ENCODE assay signal across 7 cellular contexts in the genomic region with DNA sequence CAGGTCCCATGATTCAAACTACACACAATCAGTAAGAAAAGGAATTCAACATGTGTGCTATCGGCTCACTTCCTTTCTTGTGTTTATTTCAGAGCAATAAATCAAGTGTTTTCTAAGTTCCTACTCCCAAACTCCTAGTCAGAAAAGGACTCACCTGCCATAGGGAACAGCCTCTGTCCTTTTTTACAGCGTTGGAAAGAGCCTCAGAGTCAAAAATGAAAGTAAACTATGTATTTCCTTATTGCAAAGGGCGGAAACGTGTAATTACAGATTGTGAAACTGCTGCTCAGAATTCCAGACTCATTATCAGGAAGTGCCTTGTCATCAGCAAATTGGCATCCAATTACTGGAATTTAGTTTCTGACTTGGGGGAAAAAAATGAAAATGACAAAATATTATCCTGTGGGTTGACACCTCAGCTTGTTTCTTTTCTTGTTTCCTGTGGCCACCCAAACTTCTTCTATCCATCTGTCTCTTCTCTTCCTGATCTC. TPM values are rescaled to one million over a fixed set of nuclear protein-coding genes. Genes with fewer than 3 reads are reported as not detected.
DNase-seq lines count a peak whose midpoint lies in the region; ATAC-seq and TF ChIP-seq lines count a peak whose summit lies in the region.

A gene (minus strand): TSS at position 210 of the 491 bp plus-strand sequence. CDS start 49 bp downstream, at position 161.

- peaks cover 35 to 47% (median 43%) of the 10 kb centered on the region in 7 donors for H3K4me1 Mint-ChIP-seq in naive thymus-derived CD4-positive, alpha-beta T cell

- peaks cover 17% of the 10 kb centered on the region for H3K9me3 ChIP-seq in HUES64 (ENCODE audit: insufficient read depth, low read depth, low read length)
- no peaks in the 10 kb centered on the region for H3K9me3 ChIP-seq in SU-DHL-6 (ENCODE audit: insufficient read depth, low read length)
- H3K9me3 ChIP-seq in naive thymus-derived CD4-positive, alpha-beta T cell (ENCODE audit: control insufficient read depth in 2 of 3, low read length in 3 of 3), result peaks cover 0 to 2% (median 0%) of the 10 kb centered on the region in 3 experiments

- no peak within 1 kb of the TSS for H3K27ac ChIP-seq in HUES64 (ENCODE audit: low read depth, low read length)
- no peak within 1 kb of the TSS for H3K27ac ChIP-seq in SU-DHL-6 (ENCODE audit: low read depth, low read length)
- peak within 1 kb of the TSS; percentile 89 for H3K27ac ChIP-seq in naive thymus-derived CD4-positive, alpha-beta T cell (ENCODE audit: low read depth, low read length)

- no peaks in the 10 kb centered on the region for H4K20me1 ChIP-seq in SU-DHL-6 (ENCODE audit: low read depth, low read length)

- peaks cover 19 to 44% (median 24%) of the 10 kb centered on the region in 5 donors for H3K36me3 Mint-ChIP-seq in naive thymus-derived CD4-positive, alpha-beta T cell

- H3K4me1 ChIP-seq in HUES64 (ENCODE audit: insufficient read depth, low read length), result peaks cover 6% of the 10 kb centered on the region; the same call in 1 of the 2 replicates
- peaks cover 16 to 36% of the 10 kb centered on the region in 2 donors for H3K4me1 ChIP-seq in naive thymus-derived CD4-positive, alpha-beta T cell (ENCODE audit: control insufficient read depth in 2 of 2, insufficient read depth in 2 of 2, low read length in 2 of 2)

- no peaks in the 10 kb centered on the region for H3K79me2 ChIP-seq in SU-DHL-6 (ENCODE audit: insufficient read depth, low read length)

- no peaks in the 10 kb centered on the region for H3K27me3 ChIP-seq in HUES64 (ENCODE audit: insufficient read depth, low read length)
- H3K27me3 ChIP-seq in SU-DHL-6 (ENCODE audit: low read length), result no peaks in the 10 kb centered on the region
- no peaks in the 10 kb centered on the region for H3K27me3 ChIP-seq in naive thymus-derived CD4-positive, alpha-beta T cell (ENCODE audit: control insufficient read depth in 2 of 2, insufficient read depth in 2 of 2, low read length in 2 of 2)

- no peaks in the 10 kb centered on the region for H3F3A ChIP-seq in SU-DHL-6 (ENCODE audit: insufficient read depth)

- DNase-seq in GM10266 (ENCODE audit: extremely low spot score) (peak; percentile 11), epithelial cell of esophagus (ENCODE audit: low read depth) (peak; percentile 89), cortex of kidney (lab: John Stamatoyannopoulos, UW) (no peak)
- DNase-seq in naive thymus-derived CD4-positive, alpha-beta T cell, result peak in 7 of 9 donors; percentile 18 to 57 (median 48)

- WGBS in HUES64, result 97% methylated on average over 4 of the region's 4 CpGs

- intact Hi-C loops in naive thymus-derived CD4-positive, alpha-beta T cell (cut with micrococcal nuclease), result loop anchor here (1.0 to 5.0 kb wide), 10 partner anchors 22 to 1109 kb away; a partner anchor contains a TSS

- CTCF ChIA-PET in naive thymus-derived CD4-positive, alpha-beta T cell (lab: Charles Lee), result interaction anchor here (3.2 kb wide), 1 partner anchor 22 kb away, joined by 8 read pairs; no protein-coding TSS in a partner anchor

- no peaks in the 10 kb centered on the region for H3K27me3 Mint-ChIP-seq in naive thymus-derived CD4-positive, alpha-beta T cell

- H3K9me2 ChIP-seq in SU-DHL-6 (replicated peaks; ENCODE audit: insufficient read depth, low read length), result no peaks in the 10 kb centered on the region

- H3K4me3 ChIP-seq in HUES64 (ENCODE audit: low read length) (no peak within 1 kb of the TSS; the same call in 1 of the 2 replicates), SU-DHL-6 (ENCODE audit: insufficient read depth, low read length, poor library complexity, severe bottlenecking) (no peak within 1 kb of the TSS), epithelial cell of esophagus (ENCODE audit: low read length) (peak within 1 kb of the TSS; percentile 85)
- peak within 1 kb of the TSS; percentile 67 for H3K4me3 ChIP-seq in naive thymus-derived CD4-positive, alpha-beta T cell (ENCODE audit: low read length)

- H2AFZ ChIP-seq in SU-DHL-6 (ENCODE audit: low read depth, low read length, severe bottlenecking), result no peak within 1 kb of the TSS

- H3K4me2 ChIP-seq in SU-DHL-6 (ENCODE audit: low read depth, low read length, poor library complexity, severe bottlenecking), result peak within 1 kb of the TSS; percentile 16

- peak within 1 kb of the TSS; percentile 32; the same call in 1 of the 2 replicates for H3K9ac ChIP-seq in HUES64 (ENCODE audit: low read depth, low read length)
- H3K9ac ChIP-seq in SU-DHL-6 (ENCODE audit: low read length), result no peak within 1 kb of the TSS

- POLR2A ChIA-PET in naive thymus-derived CD4-positive, alpha-beta T cell (lab: Charles Lee), result interaction anchor here (1.1 to 1.2 kb wide), 3 partner anchors 17 to 52 kb away, joined by 3 to 5 read pairs (median 4); no protein-coding TSS in a partner anchor

- peak within 1 kb of the TSS; percentile 94 to 100 (median 97) for H3K27ac Mint-ChIP-seq in naive thymus-derived CD4-positive, alpha-beta T cell

- H3K9me3 Mint-ChIP-seq in naive thymus-derived CD4-positive, alpha-beta T cell, result peaks cover 0 to 23% (median 10%) of the 10 kb centered on the region in 11 donors

- TF ChIP-seq CTCF in GM10266 (IDR thresholded peaks at IDR 0.05; ENCODE audit: control insufficient read depth, insufficient read depth, low read depth, missing control alignments) (no peak), SU-DHL-6 (IDR thresholded peaks at IDR 0.05; ENCODE audit: insufficient read depth, low read length, poor library complexity, severe bottlenecking) (no peak), epithelial cell of esophagus (IDR thresholded peaks at IDR 0.05; ENCODE audit: insufficient read depth, low read depth, low read length, missing control alignments) (no peak)

- H3K36me3 ChIP-seq in HUES64 (ENCODE audit: insufficient read depth, low read length) (no peaks in the 10 kb centered on the region), SU-DHL-6 (ENCODE audit: low read length) (no peaks in the 10 kb centered on the region)
- no peaks in the 10 kb centered on the region for H3K36me3 ChIP-seq in naive thymus-derived CD4-positive, alpha-beta T cell (ENCODE audit: control insufficient read depth in 2 of 3, insufficient read depth in 3 of 3, low read length in 3 of 3)

- H3K4me3 Mint-ChIP-seq in naive thymus-derived CD4-positive, alpha-beta T cell, result peak within 1 kb of the TSS; percentile 90 to 99 (median 96)

- peak; percentile 85 for ATAC-seq in GM21526 (IDR thresholded peaks at IDR 0.05; ENCODE audit: low FRiP score, unreplicated experiment)
- peak; percentile 82 for ATAC-seq in naive thymus-derived CD4-positive, alpha-beta T cell

RNA-seq across cellular contexts. Expression of the gene that starts here (rescaled TPM):
- not detected for polyA plus RNA-seq in HUES64 (2013, experiment 1 of 2)
- polyA plus RNA-seq in HUES64 (2013, experiment 2 of 2), result not detected
- 10 to 100 TPM; 60.7 to 94.7 (median 76.9) TPM for total RNA-seq in naive thymus-derived CD4-positive, alpha-beta T cell
- polyA plus RNA-seq in naive thymus-derived CD4-positive, alpha-beta T cell, result 10 to 100 TPM; 59.5 to 75.1 TPM

Comparison
In these comparisons a context has a peak if more than half of its experiments do, and no peak if none do; other contexts are left out.
1. H3K4me3 ChIP-seq: peak in epithelial cell of esophagus (single experiment) and naive thymus-derived CD4-positive, alpha-beta T cell (single experiment); none in HUES64 (single experiment) and SU-DHL-6 (single experiment).